Comparison of ENCODE assay signal across 2 cellular contexts in the genomic region with DNA sequence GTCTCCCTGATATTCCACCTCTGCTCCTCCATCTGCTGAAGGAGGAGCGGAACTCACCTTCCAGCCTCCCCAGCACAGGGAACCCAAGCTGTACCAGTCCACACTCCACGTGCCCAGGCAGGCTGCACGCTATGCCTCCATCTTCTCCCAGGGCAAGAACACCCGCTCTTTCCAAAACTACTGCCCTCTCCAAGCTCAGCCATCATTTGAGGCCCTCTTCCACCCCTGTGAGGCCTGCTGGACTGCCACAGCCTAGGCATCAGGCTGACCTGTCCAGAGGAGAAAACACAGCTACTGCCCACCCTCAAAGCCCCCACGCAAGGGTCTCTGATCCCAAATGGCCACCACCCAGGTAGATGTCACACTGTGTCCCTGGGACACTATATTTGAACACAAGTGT.
TF ChIP-seq lines count a peak whose summit lies in the region.

No MANE protein-coding gene starts in this region.

TF ChIP-seq in H1, 55 proteins besides CTCF, POLR2A, EP300 and RAD21:
- TF ChIP-seq CBX5 (IDR thresholded peaks at IDR 0.05; ENCODE audit: low read depth, low read length) (no peak), RXRA (IDR thresholded peaks at IDR 0.05; ENCODE audit: insufficient read depth, low read depth, low read length) (no peak), BCL11A (IDR thresholded peaks at IDR 0.05; ENCODE audit: low read depth in 2 of 2, low read length in 2 of 2) (no peak), SIN3A (conservative IDR thresholded peaks at IDR 0.05 in 1 of 2, IDR thresholded peaks at IDR 0.05 in 1 of 2; ENCODE audit: low read depth in 1 of 2, low read length in 2 of 2) (no peak), RFX5 (IDR thresholded peaks at IDR 0.05; ENCODE audit: borderline replicate concordance, low read depth, low read length) (no peak), JUN (IDR thresholded peaks at IDR 0.05; ENCODE audit: low read depth, low read length) (no peak), BRCA1 (IDR thresholded peaks at IDR 0.05; ENCODE audit: low read depth, low read length) (no peak), JUND (IDR thresholded peaks at IDR 0.05; ENCODE audit: low read length) (no peak), BACH1 (IDR thresholded peaks at IDR 0.05; ENCODE audit: low read length) (no peak), TAF7 (optimal IDR thresholded peaks at IDR 0.05; ENCODE audit: borderline replicate concordance, low read depth, low read length) (no peak), TBP (IDR thresholded peaks at IDR 0.05; ENCODE audit: low read depth, low read length) (no peak)
- TF ChIP-seq, protein P1, sequence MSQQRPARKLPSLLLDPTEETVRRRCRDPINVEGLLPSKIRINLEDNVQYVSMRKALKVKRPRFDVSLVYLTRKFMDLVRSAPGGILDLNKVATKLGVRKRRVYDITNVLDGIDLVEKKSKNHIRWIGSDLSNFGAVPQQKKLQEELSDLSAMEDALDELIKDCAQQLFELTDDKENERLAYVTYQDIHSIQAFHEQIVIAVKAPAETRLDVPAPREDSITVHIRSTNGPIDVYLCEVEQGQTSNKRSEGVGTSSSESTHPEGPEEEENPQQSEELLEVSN (IDR thresholded peaks at IDR 0.05) = no peak
- TF ChIP-seq, protein P2, sequence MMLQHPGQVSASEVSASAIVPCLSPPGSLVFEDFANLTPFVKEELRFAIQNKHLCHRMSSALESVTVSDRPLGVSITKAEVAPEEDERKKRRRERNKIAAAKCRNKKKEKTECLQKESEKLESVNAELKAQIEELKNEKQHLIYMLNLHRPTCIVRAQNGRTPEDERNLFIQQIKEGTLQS (IDR thresholded peaks at IDR 0.05; ENCODE audit: insufficient read depth, low read depth, low read length) = no peak

TF ChIP-seq in HepG2, 621 proteins besides CTCF, POLR2A, EP300 and RAD21:
- TF ChIP-seq, protein P3, sequence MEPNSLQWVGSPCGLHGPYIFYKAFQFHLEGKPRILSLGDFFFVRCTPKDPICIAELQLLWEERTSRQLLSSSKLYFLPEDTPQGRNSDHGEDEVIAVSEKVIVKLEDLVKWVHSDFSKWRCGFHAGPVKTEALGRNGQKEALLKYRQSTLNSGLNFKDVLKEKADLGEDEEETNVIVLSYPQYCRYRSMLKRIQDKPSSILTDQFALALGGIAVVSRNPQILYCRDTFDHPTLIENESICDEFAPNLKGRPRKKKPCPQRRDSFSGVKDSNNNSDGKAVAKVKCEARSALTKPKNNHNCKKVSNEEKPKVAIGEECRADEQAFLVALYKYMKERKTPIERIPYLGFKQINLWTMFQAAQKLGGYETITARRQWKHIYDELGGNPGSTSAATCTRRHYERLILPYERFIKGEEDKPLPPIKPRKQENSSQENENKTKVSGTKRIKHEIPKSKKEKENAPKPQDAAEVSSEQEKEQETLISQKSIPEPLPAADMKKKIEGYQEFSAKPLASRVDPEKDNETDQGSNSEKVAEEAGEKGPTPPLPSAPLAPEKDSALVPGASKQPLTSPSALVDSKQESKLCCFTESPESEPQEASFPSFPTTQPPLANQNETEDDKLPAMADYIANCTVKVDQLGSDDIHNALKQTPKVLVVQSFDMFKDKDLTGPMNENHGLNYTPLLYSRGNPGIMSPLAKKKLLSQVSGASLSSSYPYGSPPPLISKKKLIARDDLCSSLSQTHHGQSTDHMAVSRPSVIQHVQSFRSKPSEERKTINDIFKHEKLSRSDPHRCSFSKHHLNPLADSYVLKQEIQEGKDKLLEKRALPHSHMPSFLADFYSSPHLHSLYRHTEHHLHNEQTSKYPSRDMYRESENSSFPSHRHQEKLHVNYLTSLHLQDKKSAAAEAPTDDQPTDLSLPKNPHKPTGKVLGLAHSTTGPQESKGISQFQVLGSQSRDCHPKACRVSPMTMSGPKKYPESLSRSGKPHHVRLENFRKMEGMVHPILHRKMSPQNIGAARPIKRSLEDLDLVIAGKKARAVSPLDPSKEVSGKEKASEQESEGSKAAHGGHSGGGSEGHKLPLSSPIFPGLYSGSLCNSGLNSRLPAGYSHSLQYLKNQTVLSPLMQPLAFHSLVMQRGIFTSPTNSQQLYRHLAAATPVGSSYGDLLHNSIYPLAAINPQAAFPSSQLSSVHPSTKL (CRISPR knock-in tag; IDR thresholded peaks at IDR 0.05) = no peak
- TF ChIP-seq, protein P4, sequence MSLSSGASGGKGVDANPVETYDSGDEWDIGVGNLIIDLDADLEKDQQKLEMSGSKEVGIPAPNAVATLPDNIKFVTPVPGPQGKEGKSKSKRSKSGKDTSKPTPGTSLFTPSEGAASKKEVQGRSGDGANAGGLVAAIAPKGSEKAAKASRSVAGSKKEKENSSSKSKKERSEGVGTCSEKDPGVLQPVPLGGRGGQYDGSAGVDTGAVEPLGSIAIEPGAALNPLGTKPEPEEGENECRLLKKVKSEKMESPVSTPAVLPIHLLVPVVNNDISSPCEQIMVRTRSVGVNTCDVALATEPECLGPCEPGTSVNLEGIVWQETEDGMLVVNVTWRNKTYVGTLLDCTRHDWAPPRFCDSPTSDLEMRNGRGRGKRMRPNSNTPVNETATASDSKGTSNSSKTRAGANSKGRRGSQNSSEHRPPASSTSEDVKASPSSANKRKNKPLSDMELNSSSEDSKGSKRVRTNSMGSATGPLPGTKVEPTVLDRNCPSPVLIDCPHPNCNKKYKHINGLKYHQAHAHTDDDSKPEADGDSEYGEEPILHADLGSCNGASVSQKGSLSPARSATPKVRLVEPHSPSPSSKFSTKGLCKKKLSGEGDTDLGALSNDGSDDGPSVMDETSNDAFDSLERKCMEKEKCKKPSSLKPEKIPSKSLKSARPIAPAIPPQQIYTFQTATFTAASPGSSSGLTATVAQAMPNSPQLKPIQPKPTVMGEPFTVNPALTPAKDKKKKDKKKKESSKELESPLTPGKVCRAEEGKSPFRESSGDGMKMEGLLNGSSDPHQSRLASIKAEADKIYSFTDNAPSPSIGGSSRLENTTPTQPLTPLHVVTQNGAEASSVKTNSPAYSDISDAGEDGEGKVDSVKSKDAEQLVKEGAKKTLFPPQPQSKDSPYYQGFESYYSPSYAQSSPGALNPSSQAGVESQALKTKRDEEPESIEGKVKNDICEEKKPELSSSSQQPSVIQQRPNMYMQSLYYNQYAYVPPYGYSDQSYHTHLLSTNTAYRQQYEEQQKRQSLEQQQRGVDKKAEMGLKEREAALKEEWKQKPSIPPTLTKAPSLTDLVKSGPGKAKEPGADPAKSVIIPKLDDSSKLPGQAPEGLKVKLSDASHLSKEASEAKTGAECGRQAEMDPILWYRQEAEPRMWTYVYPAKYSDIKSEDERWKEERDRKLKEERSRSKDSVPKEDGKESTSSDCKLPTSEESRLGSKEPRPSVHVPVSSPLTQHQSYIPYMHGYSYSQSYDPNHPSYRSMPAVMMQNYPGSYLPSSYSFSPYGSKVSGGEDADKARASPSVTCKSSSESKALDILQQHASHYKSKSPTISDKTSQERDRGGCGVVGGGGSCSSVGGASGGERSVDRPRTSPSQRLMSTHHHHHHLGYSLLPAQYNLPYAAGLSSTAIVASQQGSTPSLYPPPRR (CRISPR knock-in tag; IDR thresholded peaks at IDR 0.05; ENCODE audit: borderline replicate concordance) = no peak
- no peak for TF ChIP-seq NCOA2 (CRISPR knock-in tag; IDR thresholded peaks at IDR 0.05)
- TF ChIP-seq, protein P5, sequence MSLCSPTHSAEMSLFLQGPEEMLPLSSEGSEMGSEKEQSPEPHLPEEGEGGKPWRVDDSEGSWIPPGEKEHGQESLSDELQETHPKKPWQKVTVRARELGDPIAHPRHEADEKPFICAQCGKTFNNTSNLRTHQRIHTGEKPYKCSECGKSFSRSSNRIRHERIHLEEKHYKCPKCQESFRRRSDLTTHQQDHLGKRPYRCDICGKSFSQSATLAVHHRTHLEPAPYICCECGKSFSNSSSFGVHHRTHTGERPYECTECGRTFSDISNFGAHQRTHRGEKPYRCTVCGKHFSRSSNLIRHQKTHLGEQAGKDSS (CRISPR knock-in tag; IDR thresholded peaks at IDR 0.05; ENCODE audit: borderline replicate concordance, low read depth) = no peak
- TF ChIP-seq, protein P6, sequence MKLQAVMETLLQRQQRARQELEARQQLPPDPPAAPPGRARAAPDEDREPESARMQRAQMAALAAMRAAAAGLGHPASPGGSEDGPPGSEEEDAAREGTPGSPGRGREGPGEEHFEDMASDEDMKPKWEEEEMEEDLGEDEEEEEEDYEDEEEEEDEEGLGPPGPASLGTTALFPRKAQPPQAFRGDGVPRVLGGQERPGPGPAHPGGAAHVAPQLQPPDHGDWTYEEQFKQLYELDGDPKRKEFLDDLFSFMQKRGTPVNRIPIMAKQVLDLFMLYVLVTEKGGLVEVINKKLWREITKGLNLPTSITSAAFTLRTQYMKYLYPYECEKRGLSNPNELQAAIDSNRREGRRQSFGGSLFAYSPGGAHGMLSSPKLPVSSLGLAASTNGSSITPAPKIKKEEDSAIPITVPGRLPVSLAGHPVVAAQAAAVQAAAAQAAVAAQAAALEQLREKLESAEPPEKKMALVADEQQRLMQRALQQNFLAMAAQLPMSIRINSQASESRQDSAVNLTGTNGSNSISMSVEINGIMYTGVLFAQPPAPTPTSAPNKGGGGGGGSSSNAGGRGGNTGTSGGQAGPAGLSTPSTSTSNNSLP (IDR thresholded peaks at IDR 0.05; ENCODE audit: low read depth, low read length) = no peak
- no peak for TF ChIP-seq ZNF563 (CRISPR knock-in tag; IDR thresholded peaks at IDR 0.05)
- TF ChIP-seq, protein P7, sequence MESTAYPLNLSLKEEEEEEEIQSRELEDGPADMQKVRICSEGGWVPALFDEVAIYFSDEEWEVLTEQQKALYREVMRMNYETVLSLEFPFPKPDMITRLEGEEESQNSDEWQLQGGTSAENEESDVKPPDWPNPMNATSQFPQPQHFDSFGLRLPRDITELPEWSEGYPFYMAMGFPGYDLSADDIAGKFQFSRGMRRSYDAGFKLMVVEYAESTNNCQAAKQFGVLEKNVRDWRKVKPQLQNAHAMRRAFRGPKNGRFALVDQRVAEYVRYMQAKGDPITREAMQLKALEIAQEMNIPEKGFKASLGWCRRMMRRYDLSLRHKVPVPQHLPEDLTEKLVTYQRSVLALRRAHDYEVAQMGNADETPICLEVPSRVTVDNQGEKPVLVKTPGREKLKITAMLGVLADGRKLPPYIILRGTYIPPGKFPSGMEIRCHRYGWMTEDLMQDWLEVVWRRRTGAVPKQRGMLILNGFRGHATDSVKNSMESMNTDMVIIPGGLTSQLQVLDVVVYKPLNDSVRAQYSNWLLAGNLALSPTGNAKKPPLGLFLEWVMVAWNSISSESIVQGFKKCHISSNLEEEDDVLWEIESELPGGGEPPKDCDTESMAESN (CRISPR knock-in tag; conservative IDR thresholded peaks at IDR 0.05) = no peak
- TF ChIP-seq YEATS2 (CRISPR knock-in tag; IDR thresholded peaks at IDR 0.05; ENCODE audit: borderline replicate concordance) = no peak
- TF ChIP-seq ZNF510 (CRISPR knock-in tag; IDR thresholded peaks at IDR 0.05; ENCODE audit: low read depth) = no peak
- TF ChIP-seq, protein P8, sequence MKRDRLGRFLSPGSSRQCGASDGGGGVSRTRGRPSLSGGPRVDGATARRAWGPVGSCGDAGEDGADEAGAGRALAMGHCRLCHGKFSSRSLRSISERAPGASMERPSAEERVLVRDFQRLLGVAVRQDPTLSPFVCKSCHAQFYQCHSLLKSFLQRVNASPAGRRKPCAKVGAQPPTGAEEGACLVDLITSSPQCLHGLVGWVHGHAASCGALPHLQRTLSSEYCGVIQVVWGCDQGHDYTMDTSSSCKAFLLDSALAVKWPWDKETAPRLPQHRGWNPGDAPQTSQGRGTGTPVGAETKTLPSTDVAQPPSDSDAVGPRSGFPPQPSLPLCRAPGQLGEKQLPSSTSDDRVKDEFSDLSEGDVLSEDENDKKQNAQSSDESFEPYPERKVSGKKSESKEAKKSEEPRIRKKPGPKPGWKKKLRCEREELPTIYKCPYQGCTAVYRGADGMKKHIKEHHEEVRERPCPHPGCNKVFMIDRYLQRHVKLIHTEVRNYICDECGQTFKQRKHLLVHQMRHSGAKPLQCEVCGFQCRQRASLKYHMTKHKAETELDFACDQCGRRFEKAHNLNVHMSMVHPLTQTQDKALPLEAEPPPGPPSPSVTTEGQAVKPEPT (CRISPR knock-in tag; IDR thresholded peaks at IDR 0.05; ENCODE audit: low read depth) = no peak
- TF ChIP-seq NFKBIZ (CRISPR knock-in tag; IDR thresholded peaks at IDR 0.05) = no peak
- TF ChIP-seq, protein P9, sequence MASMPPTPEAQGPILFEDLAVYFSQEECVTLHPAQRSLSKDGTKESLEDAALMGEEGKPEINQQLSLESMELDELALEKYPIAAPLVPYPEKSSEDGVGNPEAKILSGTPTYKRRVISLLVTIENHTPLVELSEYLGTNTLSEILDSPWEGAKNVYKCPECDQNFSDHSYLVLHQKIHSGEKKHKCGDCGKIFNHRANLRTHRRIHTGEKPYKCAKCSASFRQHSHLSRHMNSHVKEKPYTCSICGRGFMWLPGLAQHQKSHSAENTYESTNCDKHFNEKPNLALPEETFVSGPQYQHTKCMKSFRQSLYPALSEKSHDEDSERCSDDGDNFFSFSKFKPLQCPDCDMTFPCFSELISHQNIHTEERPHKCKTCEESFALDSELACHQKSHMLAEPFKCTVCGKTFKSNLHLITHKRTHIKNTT (CRISPR knock-in tag; IDR thresholded peaks at IDR 0.05) = no peak
- TF ChIP-seq NAIF1 (CRISPR knock-in tag; IDR thresholded peaks at IDR 0.05; ENCODE audit: borderline replicate concordance) = no peak
- no peak for TF ChIP-seq TBL1XR1 (IDR thresholded peaks at IDR 0.05; ENCODE audit: borderline replicate concordance, low read length, partially characterized antibody)
- TF ChIP-seq HNF4A (CRISPR knock-in tag; IDR thresholded peaks at IDR 0.05) = no peak
